ENCODE assay signal across 4 cellular contexts in the genomic region with DNA sequence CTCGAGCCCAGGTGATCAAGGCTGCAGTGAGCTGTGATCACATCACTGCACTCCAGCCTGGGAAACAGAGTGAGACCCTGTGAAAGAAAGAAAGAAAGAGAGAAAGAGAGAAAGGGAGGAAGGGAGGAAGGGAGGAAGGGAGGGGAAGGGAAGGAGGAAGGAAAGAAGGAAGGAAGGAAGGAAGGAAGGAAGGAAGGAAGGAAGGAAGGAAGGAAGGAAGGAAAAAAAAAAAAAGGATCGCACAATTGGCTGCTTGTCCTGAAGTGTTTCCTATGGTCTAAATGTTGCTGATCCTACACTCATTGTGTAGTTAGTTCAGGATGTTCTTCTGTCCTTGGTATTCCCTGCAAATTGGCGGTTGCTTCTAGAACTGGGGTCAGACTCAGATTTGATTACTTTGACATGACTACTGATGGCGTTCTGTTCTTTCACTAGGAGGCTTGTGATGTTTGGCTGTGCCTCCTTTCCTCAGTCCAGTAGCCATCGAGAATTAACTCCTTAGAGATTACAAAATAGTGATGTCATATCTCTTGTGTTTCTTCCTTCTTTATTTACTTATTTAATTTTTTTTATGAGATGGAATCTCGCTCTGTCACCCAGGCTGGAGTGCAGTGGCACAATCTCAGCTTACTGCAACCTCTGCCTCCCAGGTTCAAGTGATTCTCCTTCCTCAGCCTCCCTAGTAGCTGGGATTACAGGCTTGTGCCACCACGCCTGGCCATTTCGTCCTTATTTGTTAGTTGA. TPM values are rescaled to one million over a fixed set of nuclear protein-coding genes. Genes with fewer than 3 reads are reported as not detected.
"Had no signal": no experiment of that assay in that cellular context is flagged by ENCODE, and none has a peak within 500 bp of the region (broad histone marks: within the 10 kb centered on the region; RNA-seq: fewer than 3 reads in every experiment).

No MANE protein-coding gene starts in this region.

RNA-seq across cellular contexts. Expression of gene ANGPTL4, which starts 14.2 kb away (rescaled TPM):
- total RNA-seq: mononuclear cell, natural killer cell had no signal
- polyA plus RNA-seq: immature natural killer cell, neural cell had no signal
